9 cellular contexts compared by ENCODE assay signal in the genomic region with DNA sequence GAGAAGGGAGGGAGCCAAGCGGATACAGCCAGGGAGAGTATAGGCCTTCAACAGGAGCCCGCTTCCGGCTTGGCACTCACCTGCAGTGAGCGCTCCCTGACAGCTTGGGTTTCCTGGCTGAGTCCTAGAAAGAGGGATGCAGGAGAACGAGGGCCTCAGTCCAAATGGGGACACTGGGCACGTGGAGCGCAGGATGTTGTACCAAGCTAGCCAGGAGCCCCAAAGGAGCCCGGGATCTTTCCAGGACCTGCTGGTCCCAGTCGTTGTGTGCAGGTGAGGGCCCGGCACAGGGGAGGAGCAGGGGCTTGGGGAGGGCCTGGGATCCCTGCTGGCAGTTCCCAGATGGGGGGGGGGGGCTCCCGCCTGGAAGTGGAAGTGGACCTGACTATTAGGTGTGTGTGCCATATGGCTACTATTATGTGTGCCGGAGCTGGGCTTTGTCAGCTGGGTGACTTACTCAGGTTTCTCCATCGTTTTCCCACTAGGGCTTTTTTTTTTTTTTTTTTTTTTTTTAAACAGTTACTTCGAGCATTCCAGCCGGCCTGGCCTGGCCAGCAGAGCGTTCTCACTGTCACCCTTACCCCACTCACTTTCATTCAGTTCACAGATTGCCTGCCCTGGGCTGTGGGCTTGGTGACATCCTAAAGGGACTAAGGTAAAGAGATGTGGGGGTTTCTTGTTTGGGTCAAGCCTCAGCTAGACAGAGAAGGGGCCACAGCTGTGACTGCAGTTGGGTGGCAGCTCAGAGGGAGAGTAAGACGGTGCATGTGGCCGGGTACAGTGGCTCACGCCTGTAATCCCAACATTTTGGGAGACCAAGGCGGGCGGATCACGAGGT. TPM values are rescaled to one million over a fixed set of nuclear protein-coding genes. Genes with fewer than 3 reads are reported as not detected.
DNase-seq lines count a peak whose midpoint lies in the region; FAIRE-seq and TF ChIP-seq lines count a peak whose summit lies in the region.
"Had no signal": no experiment of that assay in that cellular context is flagged by ENCODE, and none has a peak within 500 bp of the region (broad histone marks: within the 10 kb centered on the region; RNA-seq: fewer than 3 reads in every experiment).

No MANE protein-coding gene starts in this region.

- no peak overlapping the region for H4K5ac ChIP-seq in H1 (ENCODE audit: insufficient read length, low read depth, low read length)

- CTCF ChIA-PET in RWPE1 (lab: Yijun Ruan, JAX) (interaction anchor here (0.6 to 3.7 kb wide), 7 partner anchors 18 to 181 kb away, joined by 3 to 17 read pairs (median 3); no protein-coding TSS in a partner anchor), H1 (lab: Charles Lee; ENCODE audit: partially characterized antibody) (interaction anchor here (0.7 to 15.1 kb wide), 19 partner anchors 13 to 105 kb away, joined by 3 to 448 read pairs (median 6); no protein-coding TSS in a partner anchor)
- CTCF ChIA-PET in CD4-positive, alpha-beta memory T cell (lab: Charles Lee; ENCODE audit: partially characterized antibody): interaction anchor here (0.9 to 1.5 kb wide), 2 partner anchors 21 to 71 kb away, joined by 3 to 5 read pairs; no protein-coding TSS in a partner anchor

- no peaks in the 10 kb centered on the region for H3K27me3 Mint-ChIP-seq in CD4-positive, alpha-beta memory T cell

- DNase-seq in RWPE1 (ENCODE audit: low spot score): no peak
- no peak for DNase-seq in H1 (ENCODE audit: low read depth in 1 of 2, low spot score in 2 of 2)
- no peak for DNase-seq in transverse colon
- no peak for DNase-seq in globus pallidus (ENCODE audit: low spot score)
- DNase-seq in NCI-H2029 treated with DMSO at 0.1 percent for 48 hours (lab: John Stamatoyannopoulos, UW): no peak
- no peak for DNase-seq in CD4-positive, alpha-beta memory T cell
- DNase-seq: activated naive CD8-positive, alpha-beta T cell treated with anti-CD3 and anti-CD28 coated beads, Interleukin-2, amount 50 U/mL, for 24 hours; kidney glomerular epithelial cell had no signal

- H3K4me2 ChIP-seq in H1 (ENCODE audit: insufficient read depth in 1 of 2, low read depth in 2 of 2, low read length in 2 of 2): peak overlapping the region; percentile 73 to 83; a peak in 3 of 4 replicates

- H3K27me3 ChIP-seq in H1 (replicated peaks in 1 of 4; ENCODE audit: control insufficient read depth in 3 of 4, extremely low read depth in 1 of 4, insufficient read depth in 3 of 4, low read length in 3 of 4) (peaks cover 0 to 21% (median 9%) of the 10 kb centered on the region in 4 experiments; a peak in 6 of 7 replicates), muscle layer of colon (ENCODE audit: control insufficient read depth in 1 of 2, insufficient read depth in 2 of 2, low read length in 2 of 2) (no peaks in the 10 kb centered on the region), transverse colon (no peaks in the 10 kb centered on the region)
- no peaks in the 10 kb centered on the region for H3K27me3 ChIP-seq in CD4-positive, alpha-beta memory T cell (ENCODE audit: insufficient read depth, low read length)

- H3K4ac ChIP-seq in H1 (replicated peaks; ENCODE audit: insufficient read length, low read depth, low read length): no peak overlapping the region

- no peak overlapping the region for H3K27ac Mint-ChIP-seq in CD4-positive, alpha-beta memory T cell
- H3K27ac Mint-ChIP-seq: activated naive CD8-positive, alpha-beta T cell treated with anti-CD3 and anti-CD28 coated beads, Interleukin-2, amount 50 U/mL, for 24 hours had no signal

- H3K36me3 ChIP-seq in H1 (ENCODE audit: control insufficient read depth in 2 of 4, insufficient read depth in 4 of 4, low read length in 3 of 4): no peaks in the 10 kb centered on the region
- no peaks in the 10 kb centered on the region for H3K36me3 ChIP-seq in muscle layer of colon (ENCODE audit: insufficient read depth, low read length)
- no peaks in the 10 kb centered on the region for H3K36me3 ChIP-seq in transverse colon
- no peaks in the 10 kb centered on the region for H3K36me3 ChIP-seq in CD4-positive, alpha-beta memory T cell (ENCODE audit: insufficient read depth, low read length)

- no peak for FAIRE-seq in H1 (lab: Jason Lieb, UNC)

- H3K4me1 ChIP-seq in H1 (replicated peaks in 1 of 4; ENCODE audit: control insufficient read depth in 3 of 4, insufficient read depth in 4 of 4, low read length in 3 of 4) (peaks cover 6 to 38% (median 23%) of the 10 kb centered on the region in 4 experiments), muscle layer of colon (ENCODE audit: insufficient read depth, low read length) (peaks cover 55% of the 10 kb centered on the region), transverse colon (peaks cover 27 to 55% (median 43%) of the 10 kb centered on the region in 4 donors)
- H3K4me1 ChIP-seq in CD4-positive, alpha-beta memory T cell (ENCODE audit: insufficient read depth, low read length): peaks cover 28% of the 10 kb centered on the region

- no peak overlapping the region for H3K23ac ChIP-seq in H1 (ENCODE audit: insufficient read length)

- no peak overlapping the region for H2BK12ac ChIP-seq in H1 (ENCODE audit: low read depth, low read length)

- H3K14ac ChIP-seq in H1 (ENCODE audit: insufficient read length): no peak overlapping the region

- no peak overlapping the region for H3K4me3 Mint-ChIP-seq in CD4-positive, alpha-beta memory T cell

- TF ChIP-seq RAD21 in H1 (IDR thresholded peaks at IDR 0.05 in 1 of 2, conservative IDR thresholded peaks at IDR 0.05 in 1 of 2; ENCODE audit: low read depth in 2 of 2, low read length in 2 of 2): no peak

- in situ Hi-C loops in transverse colon (cut with MboI; ENCODE audit: low pct_ligation_motif_present in 1 of 4, low pct_unique_long_range_greater_than_20kb in 1 of 4, low sequenced_read_pairs in 3 of 4): no loop called here

- no peak overlapping the region for H2BK20ac ChIP-seq in H1 (ENCODE audit: low read length)

- no peak overlapping the region for H2AK5ac ChIP-seq in H1 (ENCODE audit: low read depth, low read length)

- intact Hi-C loops in transverse colon (cut with DNase I; ENCODE audit: low total_unique reads): loop anchor here (5.0 kb wide), 1 partner anchor 478 kb away; no protein-coding TSS in a partner anchor
- intact Hi-C loops in CD4-positive, alpha-beta memory T cell (cut with micrococcal nuclease): loop anchor here (10.0 kb wide), 1 partner anchor 115 kb away; a partner anchor contains a TSS

- H4K20me1 ChIP-seq in H1 (replicated peaks in 1 of 2; ENCODE audit: control insufficient read depth in 1 of 2, insufficient read depth in 2 of 2, low read length in 2 of 2): peaks cover 40 to 59% of the 10 kb centered on the region in 2 experiments

- TF ChIP-seq CTCF in RWPE1 (conservative IDR thresholded peaks at IDR 0.05; ENCODE audit: low read depth): no peak
- no peak for TF ChIP-seq CTCF in H1 (IDR thresholded peaks at IDR 0.05; ENCODE audit: control extremely low read depth in 1 of 3, insufficient read depth in 1 of 3, low read depth in 1 of 3, low read length in 3 of 3)
- no peak for TF ChIP-seq CTCF in transverse colon (IDR thresholded peaks at IDR 0.05)

- H2BK5ac ChIP-seq in H1 (ENCODE audit: low read depth, low read length): no peak overlapping the region

- H4K91ac ChIP-seq in H1 (replicated peaks; ENCODE audit: insufficient read length, low read length): no peak overlapping the region

- TF ChIP-seq POLR2A in H1 (IDR thresholded peaks at IDR 0.05; ENCODE audit: control extremely low read depth in 1 of 2, low read depth in 2 of 2, low read length in 2 of 2): no peak
- no peak for TF ChIP-seq POLR2A in transverse colon (IDR thresholded peaks at IDR 0.05)

- no peak overlapping the region; the same call in 1 of the 2 replicates for H3K18ac ChIP-seq in H1 (ENCODE audit: extremely low read depth, low read length)

- peak overlapping the region; percentile 90 for H3K27ac ChIP-seq in RWPE1
- no peak overlapping the region for H3K27ac ChIP-seq in H1 (ENCODE audit: low read depth, low read length)
- peak overlapping the region; percentile 89 for H3K27ac ChIP-seq in muscle layer of colon (ENCODE audit: low read depth, low read length)
- H3K27ac ChIP-seq in transverse colon: peak overlapping the region; percentile 86 to 92 (median 92)
- no peak overlapping the region for H3K27ac ChIP-seq in CD4-positive, alpha-beta memory T cell (ENCODE audit: low read depth, low read length)

- H4K8ac ChIP-seq in H1 (ENCODE audit: extremely low read depth, insufficient read depth, low read length): no peak overlapping the region; the same call in 1 of the 2 replicates

- no peak overlapping the region for H2BK120ac ChIP-seq in H1 (replicated peaks; ENCODE audit: low read depth, low read length)

- no peaks in the 10 kb centered on the region for H3K9me3 ChIP-seq in H1 (ENCODE audit: insufficient read depth in 2 of 2, low read depth in 1 of 2, low read length in 1 of 2)
- H3K9me3 ChIP-seq in muscle layer of colon (ENCODE audit: low read length): no peaks in the 10 kb centered on the region
- no peaks in the 10 kb centered on the region for H3K9me3 ChIP-seq in transverse colon
- no peaks in the 10 kb centered on the region for H3K9me3 ChIP-seq in CD4-positive, alpha-beta memory T cell (ENCODE audit: control insufficient read depth in 1 of 2, low read length in 2 of 2)

- no peak for TF ChIP-seq EP300 in H1 (IDR thresholded peaks at IDR 0.05; ENCODE audit: borderline replicate concordance in 1 of 2, low read depth in 2 of 2, low read length in 2 of 2)
- TF ChIP-seq EP300 in transverse colon (IDR thresholded peaks at IDR 0.05; ENCODE audit: low read depth): no peak

- no peak overlapping the region for H3K56ac ChIP-seq in H1 (replicated peaks; ENCODE audit: insufficient read length, low read depth, low read length)

- 79% methylated on average over 21 of the region's 22 CpGs; no CpG with 5 or more reads in 1 of the 2 experiments for WGBS in H1 (ENCODE audit: extremely low coverage in 1 of 2, insufficient coverage in 1 of 2, insufficient read length in 1 of 2, insufficient replicate concordance in 2 of 2, low coverage in 1 of 2, low lambda C conversion rate in 2 of 2, missing lambda C conversion rate in 1 of 2), 2 experiments
- WGBS in transverse colon (ENCODE audit: low coverage in 1 of 2), 2 donors: 33 to 77% methylated on average over 8 to 21 of the region's 22 CpGs

- peaks cover 14 to 27% (median 21%) of the 10 kb centered on the region in 4 donors for H3K4me1 Mint-ChIP-seq in CD4-positive, alpha-beta memory T cell

- H3K9me3 Mint-ChIP-seq in CD4-positive, alpha-beta memory T cell: no peaks in the 10 kb centered on the region
- H3K9me3 Mint-ChIP-seq: activated naive CD8-positive, alpha-beta T cell treated with anti-CD3 and anti-CD28 coated beads, Interleukin-2, amount 50 U/mL, for 24 hours had no signal

- peaks cover 16% of the 10 kb centered on the region; the same call in 1 of the 2 replicates for H3K23me2 ChIP-seq in H1 (ENCODE audit: low read depth, low read length)

- H3K4me3 ChIP-seq in H1 (ENCODE audit: extremely low read depth in 1 of 4, insufficient read depth in 2 of 4, low read depth in 3 of 4, low read length in 4 of 4) (peak overlapping the region in 1 of 4 experiments; percentile 3; a peak in 2 of 8 replicates), muscle layer of colon (ENCODE audit: low read depth in 1 of 2, low read length in 2 of 2) (peak overlapping the region in 1 of 2 donors; percentile 89), transverse colon (peak overlapping the region in 1 of 4 donors; percentile 75)
- H3K4me3 ChIP-seq in CD4-positive, alpha-beta memory T cell (ENCODE audit: low read length in 2 of 2): no peak overlapping the region

- H3K9ac ChIP-seq in H1 (replicated peaks in 1 of 4; ENCODE audit: extremely low read depth in 1 of 4, low read depth in 3 of 4, low read length in 3 of 4): peak overlapping the region in 2 of 4 experiments; percentile 6 to 56; a peak in 2 of 7 replicates
- peak overlapping the region; percentile 45 for H3K9ac ChIP-seq in muscle layer of colon (ENCODE audit: low read length)

- no peak overlapping the region for H2BK15ac ChIP-seq in H1 (ENCODE audit: low read length)

- POLR2A ChIA-PET in RWPE1 (lab: Yijun Ruan, JAX; ENCODE audit: low non-redundant PET): no interaction called here
- POLR2A ChIA-PET in H1 (lab: Charles Lee; ENCODE audit: partially characterized antibody): interaction anchor here (1.1 to 4.9 kb wide), 4 partner anchors 13 to 71 kb away, joined by 3 to 33 read pairs (median 5); no protein-coding TSS in a partner anchor
- POLR2A ChIA-PET in CD4-positive, alpha-beta memory T cell (lab: Charles Lee; ENCODE audit: partially characterized antibody): interaction anchor here (1.0 kb wide), 1 partner anchor 31 kb away, joined by 3 read pairs; no protein-coding TSS in a partner anchor

- peaks cover 0 to 3% of the 10 kb centered on the region in 2 donors for H3K36me3 Mint-ChIP-seq in CD4-positive, alpha-beta memory T cell

- no peak overlapping the region for H2AFZ ChIP-seq in H1 (ENCODE audit: low read length)

- peaks cover 12% of the 10 kb centered on the region; the same call in 1 of the 2 replicates for H3K79me1 ChIP-seq in H1 (ENCODE audit: low read depth, low read length)

- peaks cover 11 to 70% of the 10 kb centered on the region in 2 experiments; a peak in 3 of 4 replicates for H3K79me2 ChIP-seq in H1 (ENCODE audit: control insufficient read depth in 1 of 2, insufficient read depth in 2 of 2, low read length in 2 of 2)

RNA-seq across cellular contexts. Expression of a gene that starts 3.8 kb away (rescaled TPM):
- total RNA-seq in H1 (2021; fragmentation: NEBNext Ultra II Directional; extraction: Animal tissue kit (Norgen Biotek cat#: 25700)): 66.4 and 68.1 TPM in 2 replicates
- 120 and 194 TPM in 2 replicates for polyA plus RNA-seq in H1 (2011; rRNA removed)
- polyA plus RNA-seq in H1 (2011; cell fraction: cytosol; rRNA removed): 90.4 TPM
- polyA plus RNA-seq in H1 (2011; cell fraction: nucleus; rRNA removed): 258 TPM
- 70.1 to 77.1 TPM (median 74.6 TPM) in 4 replicates for polyA plus RNA-seq in H1 (2012, experiment 1 of 2)
- polyA plus RNA-seq in H1 (2012, experiment 2 of 2): 48.0 TPM
- 33.4 TPM for polyA plus RNA-seq in H1 (2013, experiment 1 of 2)
- polyA plus RNA-seq in H1 (2013, experiment 2 of 2): 33.2 TPM
- 27.8 and 33.8 TPM in 2 replicates for polyA minus RNA-seq in H1 (2011; rRNA and poly(A)+ RNA removed)
- 47.5 TPM for polyA minus RNA-seq in H1 (2011; cell fraction: cytosol; rRNA and poly(A)+ RNA removed)
- 71.5 TPM for polyA minus RNA-seq in H1 (2011; cell fraction: nucleus; rRNA and poly(A)+ RNA removed)
- total RNA-seq in transverse colon: 10 to 100 TPM; 54.9 to 74.4 (median 63.8) TPM
- total RNA-seq in CD4-positive, alpha-beta memory T cell: 10 to 100 TPM; 52.9 to 65.8 TPM
- polyA plus RNA-seq in CD4-positive, alpha-beta memory T cell: 1 to 10 TPM; 3.0 to 9.5 TPM

RNA-seq across cellular contexts. Expression of a gene that starts 6.8 kb away (rescaled TPM):
- 41.4 and 48.7 TPM in 2 replicates for total RNA-seq in H1 (2021; fragmentation: NEBNext Ultra II Directional; extraction: Animal tissue kit (Norgen Biotek cat#: 25700))
- polyA plus RNA-seq in H1 (2011; rRNA removed): 56.2 and 85.7 TPM in 2 replicates
- 38.5 TPM for polyA plus RNA-seq in H1 (2011; cell fraction: cytosol; rRNA removed)
- polyA plus RNA-seq in H1 (2011; cell fraction: nucleus; rRNA removed): 77.0 TPM
- 23.7 to 47.4 TPM (median 42.5 TPM) in 4 replicates for polyA plus RNA-seq in H1 (2012, experiment 1 of 2)
- 45.8 TPM for polyA plus RNA-seq in H1 (2012, experiment 2 of 2)
- polyA plus RNA-seq in H1 (2013, experiment 1 of 2): 69.9 TPM
- 77.4 TPM for polyA plus RNA-seq in H1 (2013, experiment 2 of 2)
- polyA minus RNA-seq in H1 (2011; rRNA and poly(A)+ RNA removed): 6.5 and 7.1 TPM in 2 replicates
- 18.8 TPM for polyA minus RNA-seq in H1 (2011; cell fraction: cytosol; rRNA and poly(A)+ RNA removed)
- 14.7 TPM for polyA minus RNA-seq in H1 (2011; cell fraction: nucleus; rRNA and poly(A)+ RNA removed)
- 100 to 1,000 TPM in 1 of 4 donors, 10 to 100 TPM in 3; 67.5 to 105 (median 85.9) TPM for total RNA-seq in transverse colon
- total RNA-seq in CD4-positive, alpha-beta memory T cell: 10 to 100 TPM; 42.6 to 48.7 TPM
- polyA plus RNA-seq in CD4-positive, alpha-beta memory T cell: 10 to 100 TPM; 48.9 to 66.7 TPM

RNA-seq across cellular contexts. Expression of a gene that starts 9.5 kb away (rescaled TPM):
- total RNA-seq in H1 (2021; fragmentation: NEBNext Ultra II Directional; extraction: Animal tissue kit (Norgen Biotek cat#: 25700)): 39.4 and 43.8 TPM in 2 replicates
- polyA plus RNA-seq in H1 (2011; rRNA removed): 84.0 and 116 TPM in 2 replicates
- 87.9 TPM for polyA plus RNA-seq in H1 (2011; cell fraction: cytosol; rRNA removed)
- polyA plus RNA-seq in H1 (2011; cell fraction: nucleus; rRNA removed): 383 TPM
- polyA plus RNA-seq in H1 (2012, experiment 1 of 2): 34.8 to 66.7 TPM (median 56.9 TPM) in 4 replicates
- polyA plus RNA-seq in H1 (2012, experiment 2 of 2): 59.3 TPM
- 53.6 TPM for polyA plus RNA-seq in H1 (2013, experiment 1 of 2)
- polyA plus RNA-seq in H1 (2013, experiment 2 of 2): 45.8 TPM
- 28.6 and 30.4 TPM in 2 replicates for polyA minus RNA-seq in H1 (2011; rRNA and poly(A)+ RNA removed)
- 25.5 TPM for polyA minus RNA-seq in H1 (2011; cell fraction: cytosol; rRNA and poly(A)+ RNA removed)
- polyA minus RNA-seq in H1 (2011; cell fraction: nucleus; rRNA and poly(A)+ RNA removed): 71.3 TPM
- total RNA-seq in transverse colon: 100 to 1,000 TPM; 121 to 241 (median 144) TPM
- 100 to 1,000 TPM; 123 to 126 TPM for total RNA-seq in CD4-positive, alpha-beta memory T cell
- polyA plus RNA-seq in CD4-positive, alpha-beta memory T cell: 10 to 100 TPM; 51.2 to 62.2 TPM

RNA-seq across cellular contexts. Expression of a gene that starts 30.7 kb away (rescaled TPM):
- total RNA-seq in H1 (2021; fragmentation: NEBNext Ultra II Directional; extraction: Animal tissue kit (Norgen Biotek cat#: 25700)): 147 and 148 TPM in 2 replicates
- 72.6 and 105 TPM in 2 replicates for polyA plus RNA-seq in H1 (2011; rRNA removed)
- polyA plus RNA-seq in H1 (2011; cell fraction: cytosol; rRNA removed): 64.0 TPM
- polyA plus RNA-seq in H1 (2011; cell fraction: nucleus; rRNA removed): 293 TPM
- polyA plus RNA-seq in H1 (2012, experiment 1 of 2): 60.3 to 144 TPM (median 135 TPM) in 4 replicates
- polyA plus RNA-seq in H1 (2012, experiment 2 of 2): 178 TPM
- 120 TPM for polyA plus RNA-seq in H1 (2013, experiment 1 of 2)
- 123 TPM for polyA plus RNA-seq in H1 (2013, experiment 2 of 2)
- 42.9 and 53.5 TPM in 2 replicates for polyA minus RNA-seq in H1 (2011; rRNA and poly(A)+ RNA removed)
- 63.4 TPM for polyA minus RNA-seq in H1 (2011; cell fraction: cytosol; rRNA and poly(A)+ RNA removed)
- polyA minus RNA-seq in H1 (2011; cell fraction: nucleus; rRNA and poly(A)+ RNA removed): 68.4 TPM
- total RNA-seq in transverse colon: 100 to 1,000 TPM in 2 of 4 donors, 10 to 100 TPM in 2; 61.7 to 464 (median 83.2) TPM
- 10 to 100 TPM; 82.7 to 84.7 TPM for total RNA-seq in CD4-positive, alpha-beta memory T cell
- polyA plus RNA-seq in CD4-positive, alpha-beta memory T cell: 10 to 100 TPM; 12.8 to 24.3 TPM

RNA-seq across cellular contexts. Expression of a gene that starts 32.4 kb away (rescaled TPM):
- total RNA-seq in H1 (2021; fragmentation: NEBNext Ultra II Directional; extraction: Animal tissue kit (Norgen Biotek cat#: 25700)): 22.7 and 22.8 TPM in 2 replicates
- polyA plus RNA-seq in H1 (2011; rRNA removed): 37.2 and 47.8 TPM in 2 replicates
- polyA plus RNA-seq in H1 (2011; cell fraction: cytosol; rRNA removed): 30.4 TPM
- 29.0 TPM for polyA plus RNA-seq in H1 (2011; cell fraction: nucleus; rRNA removed)
- polyA plus RNA-seq in H1 (2012, experiment 1 of 2): 23.4 to 31.3 TPM (median 27.8 TPM) in 4 replicates
- polyA plus RNA-seq in H1 (2012, experiment 2 of 2): 24.6 TPM
- 20.9 TPM for polyA plus RNA-seq in H1 (2013, experiment 1 of 2)
- 19.9 TPM for polyA plus RNA-seq in H1 (2013, experiment 2 of 2)
- 20.8 and 22.0 TPM in 2 replicates for polyA minus RNA-seq in H1 (2011; rRNA and poly(A)+ RNA removed)
- polyA minus RNA-seq in H1 (2011; cell fraction: cytosol; rRNA and poly(A)+ RNA removed): 8.8 TPM
- polyA minus RNA-seq in H1 (2011; cell fraction: nucleus; rRNA and poly(A)+ RNA removed): 14.2 TPM
- total RNA-seq in transverse colon: 10 to 100 TPM in 3 of 4 donors, 1 to 10 TPM in 1; 1.1 to 33.8 (median 10.7) TPM
- total RNA-seq in CD4-positive, alpha-beta memory T cell: 1 to 10 TPM; 6.3 to 7.5 TPM
- polyA plus RNA-seq in CD4-positive, alpha-beta memory T cell: 10 to 100 TPM; 10.8 to 15.2 TPM

Comparison
In these comparisons a context has a peak if more than half of its experiments do, and no peak if none do; other contexts are left out.
1. H3K27ac ChIP-seq: peak in RWPE1 (single experiment), muscle layer of colon (single experiment) and transverse colon (4 of 4); none in H1 (single experiment) and CD4-positive, alpha-beta memory T cell (single experiment).